1 cellular context compared by ENCODE assay signal in the genomic region with DNA sequence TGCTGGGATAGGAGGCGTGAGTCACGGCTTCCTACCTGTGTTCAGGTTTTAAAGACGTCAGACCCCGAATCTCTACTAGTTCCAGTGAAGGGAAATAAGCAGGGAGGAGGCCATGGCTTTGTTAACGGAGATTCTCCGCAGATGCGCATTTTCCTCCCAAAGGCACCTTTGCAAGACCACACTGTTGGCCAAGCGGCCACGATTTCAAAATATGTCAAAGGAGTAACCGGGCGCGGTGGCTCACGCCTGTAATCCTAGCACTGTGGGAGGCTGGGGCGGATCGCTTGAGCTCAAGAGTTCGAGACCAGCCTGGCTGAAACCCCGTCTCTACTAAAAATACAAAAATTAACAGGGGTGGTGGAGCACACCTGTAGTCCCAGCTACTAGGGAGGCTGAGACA.
TF ChIP-seq lines count a peak whose summit lies in the region.

No MANE protein-coding gene starts in this region.

TF ChIP-seq in HCT116, 20 proteins besides CTCF, POLR2A, EP300 and RAD21:
- TF ChIP-seq, protein P1, sequence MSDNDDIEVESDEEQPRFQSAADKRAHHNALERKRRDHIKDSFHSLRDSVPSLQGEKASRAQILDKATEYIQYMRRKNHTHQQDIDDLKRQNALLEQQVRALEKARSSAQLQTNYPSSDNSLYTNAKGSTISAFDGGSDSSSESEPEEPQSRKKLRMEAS (IDR thresholded peaks at IDR 0.05), result no peak
- TF ChIP-seq FOSL1 (IDR thresholded peaks at IDR 0.05; ENCODE audit: low read depth) (no peak), ZNF274 (IDR thresholded peaks at IDR 0.05; ENCODE audit: low read depth, low read length) (no peak), YY1 (IDR thresholded peaks at IDR 0.05; ENCODE audit: extremely low read depth, insufficient replicate concordance, low read depth, low read length) (no peak), SP1 (IDR thresholded peaks at IDR 0.05; ENCODE audit: low read depth) (no peak), POLR2AphosphoS5 (IDR thresholded peaks at IDR 0.05; ENCODE audit: low read depth, low read length) (no peak), SIN3A (IDR thresholded peaks at IDR 0.05; ENCODE audit: low read depth) (no peak), EZH2phosphoT487 (IDR thresholded peaks at IDR 0.05; ENCODE audit: borderline replicate concordance) (no peak), JUND (IDR thresholded peaks at IDR 0.05) (no peak), REST (IDR thresholded peaks at IDR 0.05; ENCODE audit: low read depth) (no peak)
- TF ChIP-seq, protein P2, sequence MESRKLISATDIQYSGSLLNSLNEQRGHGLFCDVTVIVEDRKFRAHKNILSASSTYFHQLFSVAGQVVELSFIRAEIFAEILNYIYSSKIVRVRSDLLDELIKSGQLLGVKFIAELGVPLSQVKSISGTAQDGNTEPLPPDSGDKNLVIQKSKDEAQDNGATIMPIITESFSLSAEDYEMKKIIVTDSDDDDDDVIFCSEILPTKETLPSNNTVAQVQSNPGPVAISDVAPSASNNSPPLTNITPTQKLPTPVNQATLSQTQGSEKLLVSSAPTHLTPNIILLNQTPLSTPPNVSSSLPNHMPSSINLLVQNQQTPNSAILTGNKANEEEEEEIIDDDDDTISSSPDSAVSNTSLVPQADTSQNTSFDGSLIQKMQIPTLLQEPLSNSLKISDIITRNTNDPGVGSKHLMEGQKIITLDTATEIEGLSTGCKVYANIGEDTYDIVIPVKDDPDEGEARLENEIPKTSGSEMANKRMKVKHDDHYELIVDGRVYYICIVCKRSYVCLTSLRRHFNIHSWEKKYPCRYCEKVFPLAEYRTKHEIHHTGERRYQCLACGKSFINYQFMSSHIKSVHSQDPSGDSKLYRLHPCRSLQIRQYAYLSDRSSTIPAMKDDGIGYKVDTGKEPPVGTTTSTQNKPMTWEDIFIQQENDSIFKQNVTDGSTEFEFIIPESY (IDR thresholded peaks at IDR 0.05; ENCODE audit: extremely low read depth, insufficient replicate concordance, low read length), result no peak
